ENCODE assay signal across 29 cellular contexts in genomic region chrX:136094962-136095361, GRCh38.
"Had no signal": no experiment of that assay in that cellular context is flagged by ENCODE, and none has a peak within 500 bp of the region (broad histone marks: within the 10 kb centered on the region; RNA-seq: fewer than 3 reads in every experiment).

No MANE protein-coding gene starts in this region.

- H3K4me1 Mint-ChIP-seq: activated B cell treated with CpG ODN at 0.5 μM for 24 hours; activated CD4-positive, alpha-beta T cell treated with anti-CD3 and anti-CD28 coated beads, Interleukin-2, amount 10 ng/mL, durations not matched to agents 24 days and 14 days; activated CD8-positive, alpha-beta memory T cell treated with anti-CD3 and anti-CD28 coated beads, Interleukin-2, amount 10 ng/mL, durations not matched to agents 7 days and 5 days; activated naive CD4-positive, alpha-beta T cell treated with anti-CD3 and anti-CD28 coated beads, Interleukin-2, amount 50 U/mL, for 24 hours had no signal

- H3K4me3 Mint-ChIP-seq: activated B cell treated with CpG ODN at 0.5 μM for 24 hours; activated CD4-positive, alpha-beta T cell treated with anti-CD3 and anti-CD28 coated beads, Interleukin-2, amount 10 ng/mL, durations not matched to agents 24 days and 14 days; activated CD8-positive, alpha-beta memory T cell treated with anti-CD3 and anti-CD28 coated beads, Interleukin-2, amount 10 ng/mL, durations not matched to agents 7 days and 5 days; activated naive CD4-positive, alpha-beta T cell treated with anti-CD3 and anti-CD28 coated beads, Interleukin-2, amount 50 U/mL, for 24 hours; activated T-cell treated with anti-CD3 and anti-CD28 coated beads, Interleukin-2, amount 50 U/mL, for 24 hours; activated T-helper 1 cell treated with anti-CD3 and anti-CD28 coated beads, Interleukin-12 subunit alpha, Interleukin-12 subunit beta, Interleukin-2, Interleukin-4 antibody, amounts not matched to agents 30 ng/mL and 10 ng/mL and 1 ng/mL, durations not matched to agents 14 hours and 24 hours and 36 hours; T-helper 1 cell treated with Interleukin-12 subunit alpha and Interleukin-12 subunit beta and Interleukin-4 antibody, amounts not matched to agents 30 μg/mL and 1 μg/mL, for 36 hours had no signal

- H3K27ac Mint-ChIP-seq: activated B cell treated with CpG ODN at 0.5 μM for 24 hours; activated CD4-positive, alpha-beta T cell treated with anti-CD3 and anti-CD28 coated beads, Interleukin-2, amount 10 ng/mL, durations not matched to agents 24 days and 14 days; activated CD8-positive, alpha-beta memory T cell treated with anti-CD3 and anti-CD28 coated beads, Interleukin-2, amount 10 ng/mL, durations not matched to agents 7 days and 5 days; activated naive CD4-positive, alpha-beta T cell treated with anti-CD3 and anti-CD28 coated beads, Interleukin-2, amount 50 U/mL, for 24 hours; activated T-cell treated with anti-CD3 and anti-CD28 coated beads, Interleukin-2, amount 50 U/mL, for 24 hours; activated T-helper 1 cell treated with anti-CD3 and anti-CD28 coated beads, Interleukin-12 subunit alpha, Interleukin-12 subunit beta, Interleukin-2, Interleukin-4 antibody, amounts not matched to agents 30 ng/mL and 10 ng/mL and 1 ng/mL, durations not matched to agents 14 hours and 24 hours and 36 hours; T-helper 1 cell treated with Interleukin-12 subunit alpha and Interleukin-12 subunit beta and Interleukin-4 antibody, amounts not matched to agents 30 μg/mL and 1 μg/mL, for 36 hours had no signal

- H3K27me3 Mint-ChIP-seq: activated B cell treated with CpG ODN at 0.5 μM for 24 hours; activated CD4-positive, alpha-beta T cell treated with anti-CD3 and anti-CD28 coated beads, Interleukin-2, amount 10 ng/mL, durations not matched to agents 24 days and 14 days; activated CD8-positive, alpha-beta memory T cell treated with anti-CD3 and anti-CD28 coated beads, Interleukin-2, amount 10 ng/mL, durations not matched to agents 7 days and 5 days; activated naive CD4-positive, alpha-beta T cell treated with anti-CD3 and anti-CD28 coated beads, Interleukin-2, amount 50 U/mL, for 24 hours had no signal

- ATAC-seq: activated CD8-positive, alpha-beta memory T cell treated with anti-CD3 and anti-CD28 coated beads, Interleukin-2, amount 10 ng/mL, durations not matched to agents 7 days and 5 days; body of pancreas had no signal

- H3K36me3 Mint-ChIP-seq: activated CD8-positive, alpha-beta memory T cell treated with anti-CD3 and anti-CD28 coated beads, Interleukin-2, amount 10 ng/mL, durations not matched to agents 7 days and 5 days; activated naive CD4-positive, alpha-beta T cell treated with anti-CD3 and anti-CD28 coated beads, Interleukin-2, amount 50 U/mL, for 24 hours had no signal

- H3K36me3 ChIP-seq: ascending aorta, Peyer's patch had no signal

- H3K9me3 ChIP-seq: ascending aorta, body of pancreas had no signal

- H3K27me3 ChIP-seq: ascending aorta, body of pancreas, Peyer's patch had no signal

- H3K9me3 Mint-ChIP-seq: activated B cell treated with CpG ODN at 0.5 μM for 24 hours; activated CD4-positive, alpha-beta T cell treated with anti-CD3 and anti-CD28 coated beads, Interleukin-2, amount 10 ng/mL, durations not matched to agents 24 days and 14 days; activated naive CD4-positive, alpha-beta T cell treated with anti-CD3 and anti-CD28 coated beads, Interleukin-2, amount 50 U/mL, for 24 hours; activated T-cell treated with anti-CD3 and anti-CD28 coated beads, Interleukin-2, amount 50 U/mL, for 24 hours; activated T-helper 1 cell treated with anti-CD3 and anti-CD28 coated beads, Interleukin-12 subunit alpha, Interleukin-12 subunit beta, Interleukin-2, Interleukin-4 antibody, amounts not matched to agents 30 ng/mL and 10 ng/mL and 1 ng/mL, durations not matched to agents 14 hours and 24 hours and 36 hours; T-helper 1 cell treated with Interleukin-12 subunit alpha and Interleukin-12 subunit beta and Interleukin-4 antibody, amounts not matched to agents 30 μg/mL and 1 μg/mL, for 36 hours had no signal

- H3K4me3 ChIP-seq: ascending aorta, body of pancreas, Peyer's patch had no signal

- H3K27ac ChIP-seq: ascending aorta, body of pancreas, Peyer's patch had no signal

- H3K4me1 ChIP-seq: ascending aorta, body of pancreas, Peyer's patch had no signal

- DNase-seq: activated B cell treated with CpG ODN at 0.5 μM for 24 hours; activated CD4-positive, alpha-beta T cell treated with anti-CD3 and anti-CD28 coated beads for 1 hour; activated CD4-positive, alpha-beta T cell treated with anti-CD3 and anti-CD28 coated beads, Interleukin-2, amount 10 ng/mL, durations not matched to agents 24 days and 14 days; activated CD4-positive, alpha-beta T cell treated with anti-CD3 and anti-CD28 coated beads, Interleukin-2, amount 50 U/mL, for 48 hours; activated CD8-positive, alpha-beta memory T cell treated with anti-CD3 and anti-CD28 coated beads, Interleukin-2, amount 10 ng/mL, durations not matched to agents 7 days and 5 days; activated effector memory CD4-positive, alpha-beta T cell treated with Interleukin-2 at 50 U/mL for 16 hours; activated naive CD4-positive, alpha-beta T cell; activated T-cell treated with anti-CD3 and anti-CD28 coated beads, Interleukin-2, amount 50 U/mL, for 24 hours; amniotic stem cell; body of pancreas; cerebellar nuclear complex; Karpas-422; NCI-H1092; NCI-H1417; NCI-H1694; NCI-H2029; NCI-H2107; NCI-H2171 treated with DMSO at 0.1 percent for 48 hours; NCI-H226; NCI-H510A; NCI-H69; NK-92 treated with Interleukin-12 subunit alpha and Interleukin-12 subunit beta, amount 100 ng/mL, for 24 hours; OCI-M1; Peyer's patch; SHP77 treated with DMSO at 0.1 percent for 48 hours had no signal
